Comparison of ENCODE assay signal across 24 cellular contexts in the genomic region with DNA sequence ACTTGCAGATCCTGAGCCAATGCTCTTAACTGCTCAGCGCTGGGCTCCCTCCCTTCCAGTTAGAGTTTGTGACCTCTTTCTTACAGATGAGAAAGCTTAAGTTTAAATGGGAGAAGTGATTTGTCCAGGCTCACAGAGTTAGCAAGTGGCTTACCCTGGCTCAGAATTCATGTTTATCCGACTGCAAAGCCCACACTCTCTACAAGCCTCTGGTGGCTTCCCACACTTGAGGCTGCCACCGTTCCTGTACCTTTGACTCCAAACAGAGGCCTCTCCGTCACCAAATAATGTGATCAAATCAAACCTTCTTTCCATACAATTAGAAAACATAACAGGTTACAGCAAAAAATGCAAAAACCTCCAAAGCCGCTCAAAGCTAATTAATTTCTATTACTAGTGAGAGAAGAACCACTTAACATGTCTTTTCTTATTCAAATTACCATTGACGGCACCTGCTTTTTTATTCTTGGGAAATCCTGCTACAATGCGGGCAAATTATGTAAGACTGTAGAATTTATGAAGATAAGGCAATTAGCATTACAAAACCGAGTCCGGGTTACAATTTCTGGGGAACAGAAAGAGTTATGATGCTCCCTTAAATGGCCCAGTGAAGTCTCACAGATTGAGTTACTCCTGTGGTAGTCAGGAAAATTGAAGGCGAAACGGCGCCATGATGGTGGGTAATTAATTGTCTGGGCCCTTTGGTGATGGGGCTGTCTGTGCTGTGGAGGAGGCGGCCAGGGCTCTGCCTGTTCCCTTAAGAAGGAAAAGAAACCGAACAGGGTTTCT.
"Had no signal": no experiment of that assay in that cellular context is flagged by ENCODE, and none has a peak within 500 bp of the region (broad histone marks: within the 10 kb centered on the region; RNA-seq: fewer than 3 reads in every experiment).

No MANE protein-coding gene starts in this region.

- H3K4me3 Mint-ChIP-seq: naive B cell had no signal

- H3K27me3 ChIP-seq: adrenal gland, ovary, thyroid gland had no signal

- H3K36me3 ChIP-seq: adrenal gland, esophagus squamous epithelium, ovary, thyroid gland had no signal

- H3K9me3 ChIP-seq: adrenal gland, ovary, psoas muscle, thyroid gland had no signal

- FAIRE-seq: astrocyte, bronchial epithelial cell, endothelial cell of umbilical vein, keratinocyte, urothelium cell line had no signal

- ATAC-seq: activated naive CD4-positive, alpha-beta T cell treated with anti-CD3 and anti-CD28 coated beads, Interleukin-2, amount 50 U/mL, for 72 hours; left lobe of liver; mucosa of descending colon; psoas muscle; right cardiac atrium had no signal

- H3K4me1 ChIP-seq: adrenal gland, esophagus squamous epithelium, psoas muscle, thyroid gland had no signal

- H3K27ac Mint-ChIP-seq: activated naive CD4-positive, alpha-beta T cell treated with anti-CD3 and anti-CD28 coated beads, Interleukin-2, amount 50 U/mL, for 72 hours; naive B cell had no signal

- DNase-seq: activated CD4-positive, alpha-beta T cell treated with anti-CD3 and anti-CD28 coated beads, Interleukin-2, amount 50 U/mL, for 1 hour; activated CD4-positive, CD25-positive, alpha-beta regulatory T cell treated with anti-CD3 and anti-CD28 coated beads, Interleukin-2, amount 50 U/mL, for 72 hours; activated CD8-positive, alpha-beta memory T cell treated with anti-CD3 and anti-CD28 coated beads, Interleukin-2, amount 50 U/mL, for 48 hours; activated gamma-delta T cell; adrenal gland; effector CD4-positive, alpha-beta T cell; esophagus squamous epithelium; mammary epithelial cell; mucosa of descending colon; naive B cell; ovary; psoas muscle; right cardiac atrium; stimulated activated CD4-positive, alpha-beta T cell treated with anti-CD3 and anti-CD28 coated beads, Interleukin-2, amount 100 ng/mL, for 24 hours; stimulated activated naive CD4-positive, alpha-beta T cell treated with Interleukin-2 at 50 U/mL for 16 hours; T1000; thyroid gland had no signal

- H3K27ac ChIP-seq: adrenal gland, esophagus squamous epithelium, ovary, psoas muscle, thyroid gland had no signal

- H3K4me3 ChIP-seq: adrenal gland, esophagus squamous epithelium, mucosa of descending colon, ovary, psoas muscle, thyroid gland had no signal
